Comparison of ENCODE assay signal across 1 cellular context in genomic region chr14:50303744-50304471, GRCh38.
TF ChIP-seq lines count a peak whose summit lies in the region.

No MANE protein-coding gene starts in this region.

TF ChIP-seq in HepG2, 621 proteins besides CTCF, POLR2A, EP300 and RAD21 (continued from another document and continues in another):
- peak; percentile 91 for TF ChIP-seq ELF3 (CRISPR knock-in tag; IDR thresholded peaks at IDR 0.05)
- TF ChIP-seq BATF2 (CRISPR knock-in tag; IDR thresholded peaks at IDR 0.05), result no peak
- peak; percentile 68; the same call in 1 of the 2 replicates for TF ChIP-seq POGK (CRISPR knock-in tag; conservative IDR thresholded peaks at IDR 0.05)
- no peak for TF ChIP-seq ZNF737 (CRISPR knock-in tag; IDR thresholded peaks at IDR 0.05; ENCODE audit: borderline replicate concordance)
- TF ChIP-seq CERS6 (CRISPR knock-in tag; IDR thresholded peaks at IDR 0.05), result no peak
- no peak for TF ChIP-seq ZNF24 (IDR thresholded peaks at IDR 0.05)
- no peak for TF ChIP-seq ESRRA (CRISPR knock-in tag; IDR thresholded peaks at IDR 0.05; ENCODE audit: low read depth)
- peak; percentile 87 for TF ChIP-seq HDAC2 (CRISPR knock-in tag; IDR thresholded peaks at IDR 0.05)
- TF ChIP-seq ZSCAN30 (CRISPR knock-in tag; IDR thresholded peaks at IDR 0.05), result no peak
- TF ChIP-seq ZNF275 (CRISPR knock-in tag; IDR thresholded peaks at IDR 0.05; ENCODE audit: borderline replicate concordance), result no peak
- TF ChIP-seq HOXD1 (CRISPR knock-in tag; IDR thresholded peaks at IDR 0.05), result no peak
- TF ChIP-seq MYC (CRISPR knock-in tag; IDR thresholded peaks at IDR 0.05; ENCODE audit: borderline replicate concordance), result 0 out of 2 replicates have a peak, but pooled peaks have one; percentile 23
- TF ChIP-seq ZBTB46 (CRISPR knock-in tag; IDR thresholded peaks at IDR 0.05; ENCODE audit: borderline replicate concordance), result no peak
- TF ChIP-seq ZNF276 (CRISPR knock-in tag; IDR thresholded peaks at IDR 0.05; ENCODE audit: low read depth), result no peak
- no peak for TF ChIP-seq ZFP36L2 (CRISPR knock-in tag; IDR thresholded peaks at IDR 0.05)
- no peak for TF ChIP-seq POLR2G (IDR thresholded peaks at IDR 0.05; ENCODE audit: low read depth, low read length)
- no peak for TF ChIP-seq WIZ (CRISPR knock-in tag; IDR thresholded peaks at IDR 0.05)
- no peak for TF ChIP-seq ZNF138 (CRISPR knock-in tag; IDR thresholded peaks at IDR 0.05; ENCODE audit: low read depth)
- TF ChIP-seq HDAC6 (IDR thresholded peaks at IDR 0.05; ENCODE audit: low read depth, low read length), result no peak
- TF ChIP-seq SMARCE1 (IDR thresholded peaks at IDR 0.05; ENCODE audit: borderline replicate concordance), result no peak
- no peak for TF ChIP-seq ZNF329 (CRISPR knock-in tag; IDR thresholded peaks at IDR 0.05; ENCODE audit: low read depth)
- TF ChIP-seq ZNF83 (CRISPR knock-in tag; IDR thresholded peaks at IDR 0.05; ENCODE audit: borderline replicate concordance), result no peak
- no peak for TF ChIP-seq ZNF776 (CRISPR knock-in tag; IDR thresholded peaks at IDR 0.05)
- no peak for TF ChIP-seq ZNF713 (CRISPR knock-in tag; IDR thresholded peaks at IDR 0.05)
- TF ChIP-seq ZNF883 (CRISPR knock-in tag; IDR thresholded peaks at IDR 0.05; ENCODE audit: not compliant biosample characterization), result no peak
- TF ChIP-seq HNF1B (CRISPR knock-in tag; IDR thresholded peaks at IDR 0.05), result no peak
- TF ChIP-seq KMT2B (CRISPR knock-in tag; IDR thresholded peaks at IDR 0.05), result peak; percentile 58; the same call in 1 of the 2 replicates
- TF ChIP-seq ZSCAN20 (CRISPR knock-in tag; IDR thresholded peaks at IDR 0.05; ENCODE audit: borderline replicate concordance), result no peak
- no peak for TF ChIP-seq ZNF616 (CRISPR knock-in tag; IDR thresholded peaks at IDR 0.05; ENCODE audit: low read depth)
- TF ChIP-seq ZHX1 (CRISPR knock-in tag; IDR thresholded peaks at IDR 0.05; ENCODE audit: low read depth), result peak; percentile 74; the same call in 1 of the 2 replicates
- peak; percentile 73; the same call in 1 of the 2 replicates for TF ChIP-seq TGIF2 (CRISPR knock-in tag; IDR thresholded peaks at IDR 0.05)
- no peak for TF ChIP-seq TIGD3 (CRISPR knock-in tag; IDR thresholded peaks at IDR 0.05; ENCODE audit: borderline replicate concordance)
- TF ChIP-seq POGZ (CRISPR knock-in tag; IDR thresholded peaks at IDR 0.05), result peak; percentile 76
- no peak for TF ChIP-seq HOXA7 (CRISPR knock-in tag; IDR thresholded peaks at IDR 0.05)
- TF ChIP-seq GTF3A (CRISPR knock-in tag; conservative IDR thresholded peaks at IDR 0.05), result no peak
- no peak for TF ChIP-seq MLXIP (CRISPR knock-in tag; IDR thresholded peaks at IDR 0.05; ENCODE audit: borderline replicate concordance)
- no peak for TF ChIP-seq ZNF572 (CRISPR knock-in tag; IDR thresholded peaks at IDR 0.05)
- 0 out of 2 replicates have a peak, but pooled peaks have one; percentile 37 for TF ChIP-seq PPARG (CRISPR knock-in tag; conservative IDR thresholded peaks at IDR 0.05)
- TF ChIP-seq ZNF580 (CRISPR knock-in tag; IDR thresholded peaks at IDR 0.05; ENCODE audit: borderline replicate concordance, low read depth), result peak; percentile 50; the same call in 1 of the 2 replicates
- 0 out of 2 replicates have a peak, but pooled peaks have one; percentile 36 for TF ChIP-seq CSRNP1 (CRISPR knock-in tag; IDR thresholded peaks at IDR 0.05)
- TF ChIP-seq MED1 (CRISPR knock-in tag; IDR thresholded peaks at IDR 0.05), result peak; percentile 66
- TF ChIP-seq TP53 (CRISPR knock-in tag; conservative IDR thresholded peaks at IDR 0.05), result no peak
- no peak for TF ChIP-seq SNAI1 (CRISPR knock-in tag; IDR thresholded peaks at IDR 0.05; ENCODE audit: borderline replicate concordance)
- TF ChIP-seq CREB1 (IDR thresholded peaks at IDR 0.05), result peak; percentile 26; the same call in 1 of the 2 replicates
- 0 out of 2 replicates have a peak, but pooled peaks have one; percentile 46 for TF ChIP-seq CREB1 (CRISPR knock-in tag; IDR thresholded peaks at IDR 0.05)
